ENCODE assay signal across 9 cellular contexts in genomic region chr20:31559704-31560093, GRCh38. TPM values are rescaled to one million over a fixed set of nuclear protein-coding genes. Genes with fewer than 3 reads are reported as not detected.
DNase-seq lines count a peak whose midpoint lies in the region; ATAC-seq and TF ChIP-seq lines count a peak whose summit lies in the region.
"Had no signal": no experiment of that assay in that cellular context is flagged by ENCODE, and none has a peak within 500 bp of the region (broad histone marks: within the 10 kb centered on the region; RNA-seq: fewer than 3 reads in every experiment).

No MANE protein-coding gene starts in this region.

- H3K36me3 Mint-ChIP-seq in activated naive CD4-positive, alpha-beta T cell treated with anti-CD3 and anti-CD28 coated beads, Interleukin-2, amount 10 ng/mL, durations not matched to agents 7 days and 5 days = peaks cover 40% of the 10 kb centered on the region
- H3K36me3 Mint-ChIP-seq: IgD-negative memory B cell had no signal

- DNase-seq in activated naive CD4-positive, alpha-beta T cell treated with anti-CD3 and anti-CD28 coated beads, Interleukin-2, amount 10 ng/mL, durations not matched to agents 7 days and 5 days = no peak
- no peak for DNase-seq in activated naive CD4-positive, alpha-beta T cell (lab: John Stamatoyannopoulos, UW)
- DNase-seq in SK-N-MC (ENCODE audit: low read depth, low spot score) (no peak), stomach (no peak), GM19240 (ENCODE audit: insufficient read length, low spot score) (no peak)

- H3K9ac ChIP-seq in SK-N-MC (ENCODE audit: insufficient read length) = no peak overlapping the region

- no peaks in the 10 kb centered on the region for H3K9me3 Mint-ChIP-seq in activated naive CD4-positive, alpha-beta T cell treated with anti-CD3 and anti-CD28 coated beads, Interleukin-2, amount 10 ng/mL, durations not matched to agents 7 days and 5 days
- H3K9me3 Mint-ChIP-seq: IgD-negative memory B cell had no signal

- TF ChIP-seq CTCF in stomach (IDR thresholded peaks at IDR 0.05) = no peak

- 85 to 93% methylated on average over 2 of the region's 2 CpGs for WGBS in esophagus, 2 donors
- 70 to 91% (median 88%) methylated on average over 2 of the region's 2 CpGs for WGBS in stomach, 5 donors

- no peak overlapping the region for H3K4me3 Mint-ChIP-seq in activated naive CD4-positive, alpha-beta T cell treated with anti-CD3 and anti-CD28 coated beads, Interleukin-2, amount 10 ng/mL, durations not matched to agents 7 days and 5 days
- H3K4me3 Mint-ChIP-seq: IgD-negative memory B cell had no signal

- H3K27me3 ChIP-seq in esophagus (ENCODE audit: control insufficient read depth in 1 of 2, insufficient read depth in 2 of 2, low read length in 2 of 2) = no peaks in the 10 kb centered on the region
- no peaks in the 10 kb centered on the region for H3K27me3 ChIP-seq in stomach

- H3K27ac Mint-ChIP-seq in activated naive CD4-positive, alpha-beta T cell treated with anti-CD3 and anti-CD28 coated beads, Interleukin-2, amount 10 ng/mL, durations not matched to agents 7 days and 5 days = peak overlapping the region; percentile 90

- H3K27ac ChIP-seq in SK-N-MC (peak overlapping the region; percentile 71), esophagus (ENCODE audit: low read depth in 2 of 2, low read length in 1 of 2) (peak overlapping the region; percentile 91 to 97), stomach (peak overlapping the region in 3 of 5 donors; percentile 25 to 93 (median 76))

- H3K9me3 ChIP-seq in SK-N-MC (ENCODE audit: low read depth, low read length) = no peaks in the 10 kb centered on the region
- no peaks in the 10 kb centered on the region for H3K9me3 ChIP-seq in esophagus (ENCODE audit: control insufficient read depth in 2 of 2, insufficient read depth in 1 of 2, low read depth in 1 of 2, low read length in 1 of 2)
- H3K9me3 ChIP-seq in stomach = no peaks in the 10 kb centered on the region

- no peaks in the 10 kb centered on the region for H3K27me3 Mint-ChIP-seq in activated naive CD4-positive, alpha-beta T cell treated with anti-CD3 and anti-CD28 coated beads, Interleukin-2, amount 10 ng/mL, durations not matched to agents 7 days and 5 days
- H3K27me3 Mint-ChIP-seq: IgD-negative memory B cell had no signal

- H3K4me3 ChIP-seq in SK-N-MC (no peak overlapping the region), esophagus (ENCODE audit: low read depth in 1 of 2, low read length in 2 of 2) (no peak overlapping the region), stomach (no peak overlapping the region)

- CTCF ChIA-PET in activated naive CD4-positive, alpha-beta T cell treated with anti-CD3 and anti-CD28 coated beads, Interleukin-2, amount 10 ng/mL, durations not matched to agents 7 days and 5 days (lab: Charles Lee) = interaction anchor here (0.7 to 30.9 kb wide), 11 partner anchors 8 to 72 kb away, joined by 3 to 853 read pairs (median 4); partner anchors contain the start of gene ID1

- intact Hi-C loops in stomach (cut with DNase I; ENCODE audit: low total_unique reads) = no loop called here

- no peak for TF ChIP-seq POLR2A in stomach (IDR thresholded peaks at IDR 0.05)

- no peak for TF ChIP-seq EP300 in stomach (IDR thresholded peaks at IDR 0.05)

- peaks cover 38% of the 10 kb centered on the region for H3K36me3 ChIP-seq in SK-N-MC (ENCODE audit: insufficient read depth, low read length)
- H3K36me3 ChIP-seq in esophagus (ENCODE audit: control insufficient read depth in 2 of 2, insufficient read depth in 2 of 2, low read length in 1 of 2) = peaks cover 5 to 26% of the 10 kb centered on the region in 2 donors
- peaks cover 27 to 83% (median 78%) of the 10 kb centered on the region in 4 donors for H3K36me3 ChIP-seq in stomach

- no peak for ATAC-seq in HG02759 (IDR thresholded peaks at IDR 0.05; ENCODE audit: unreplicated experiment)
- ATAC-seq in GM19397 (IDR thresholded peaks at IDR 0.05; ENCODE audit: unreplicated experiment) = no peak

- H3K4me1 ChIP-seq in esophagus (ENCODE audit: control insufficient read depth in 2 of 2, insufficient read depth in 2 of 2, low read length in 1 of 2) (no peaks in the 10 kb centered on the region), stomach (peaks cover 4 to 38% (median 15%) of the 10 kb centered on the region in 4 donors)

- H3K4me1 Mint-ChIP-seq in activated naive CD4-positive, alpha-beta T cell treated with anti-CD3 and anti-CD28 coated beads, Interleukin-2, amount 10 ng/mL, durations not matched to agents 7 days and 5 days = peaks cover 15% of the 10 kb centered on the region

RNA-seq across cellular contexts. Expression of gene ID1, which starts 45.4 kb away (rescaled TPM):
- 100 to 1,000 TPM; 158 to 489 TPM for polyA plus RNA-seq in esophagus
- total RNA-seq in stomach = 100 to 1,000 TPM; 315 to 475 (median 378) TPM
- polyA plus RNA-seq in stomach = 100 to 1,000 TPM; 168 to 585 (median 350) TPM

RNA-seq across cellular contexts. Expression of gene HM13, which starts 45.5 kb away (rescaled TPM):
- polyA plus RNA-seq in esophagus (100 to 1,000 TPM; 167 to 272 TPM), stomach (100 to 1,000 TPM; 119 to 181 (median 165) TPM)
- 100 to 1,000 TPM in 1 of 5 donors, 10 to 100 TPM in 4; 10.7 to 103 (median 56.9) TPM for total RNA-seq in stomach
